22 cellular contexts compared by ENCODE assay signal in genomic region chr4:184669251-184669650, GRCh38. TPM values are rescaled to one million over a fixed set of nuclear protein-coding genes. Genes with fewer than 3 reads are reported as not detected.
DNase-seq lines count a peak whose midpoint lies in the region; ATAC-seq and TF ChIP-seq lines count a peak whose summit lies in the region.
"Had no signal": no experiment of that assay in that cellular context is flagged by ENCODE, and none has a peak within 500 bp of the region (broad histone marks: within the 10 kb centered on the region; RNA-seq: fewer than 3 reads in every experiment).

No MANE protein-coding gene starts in this region.

- H3K36me3 ChIP-seq in CD8-positive, alpha-beta memory T cell (ENCODE audit: insufficient read depth, low read length), result no peaks in the 10 kb centered on the region
- no peaks in the 10 kb centered on the region for H3K36me3 ChIP-seq in parathyroid adenoma (ENCODE audit: control insufficient read depth, insufficient read depth, low read length)
- H3K36me3 ChIP-seq: neural progenitor cell had no signal

- H3K27ac ChIP-seq in CD8-positive, alpha-beta memory T cell (ENCODE audit: low read depth, low read length), result no peak overlapping the region
- H3K27ac ChIP-seq in parathyroid adenoma, result no peak overlapping the region
- H3K27ac ChIP-seq: neural progenitor cell, thyroid gland had no signal

- no peak overlapping the region for H3K9ac ChIP-seq in parathyroid adenoma
- H3K9ac ChIP-seq: neural progenitor cell, SK-N-SH had no signal

- peaks cover 22% of the 10 kb centered on the region for H3K4me1 Mint-ChIP-seq in activated CD4-positive, alpha-beta T cell treated with anti-CD3 and anti-CD28 coated beads for 36 hours
- peaks cover 30 to 37% (median 37%) of the 10 kb centered on the region in 3 donors for H3K4me1 Mint-ChIP-seq in CD8-positive, alpha-beta memory T cell
- H3K4me1 Mint-ChIP-seq: neural progenitor cell had no signal

- no peak overlapping the region for H3K4me3 ChIP-seq in CD8-positive, alpha-beta memory T cell (ENCODE audit: low read length)
- H3K4me3 ChIP-seq in parathyroid adenoma (ENCODE audit: low read depth, low read length), result peak overlapping the region; percentile 19
- H3K4me3 ChIP-seq: neural progenitor cell, thyroid gland had no signal

- no peak for DNase-seq in activated CD4-positive, alpha-beta T cell treated with anti-CD3 and anti-CD28 coated beads for 36 hours
- DNase-seq in activated CD4-positive, alpha-beta T cell treated with anti-CD3 and anti-CD28 coated beads, Interleukin-2, amount 50 U/mL, for 1 hour, result no peak
- no peak for DNase-seq in CD8-positive, alpha-beta memory T cell
- DNase-seq in astrocyte of the hippocampus (ENCODE audit: low read depth, low spot score), result peak; percentile 76
- DNase-seq in stimulated activated CD4-positive, alpha-beta T cell treated with anti-CD3 and anti-CD28 coated beads, Interleukin-4, amount 100 ng/mL, for 4 hours, result no peak
- DNase-seq: ACHN; activated CD8-positive, alpha-beta memory T cell treated with anti-CD3 and anti-CD28 coated beads for 24 hours; activated gamma-delta T cell treated with Interleukin-2 at 50 U/mL for 16 hours; foreskin fibroblast; H7; kidney glomerular epithelial cell; mesendoderm; NCI-H1694 treated with DMSO at 0.1 percent for 48 hours; NCI-H226; SK-N-SH; stimulated activated naive CD4-positive, alpha-beta T cell; thyroid gland had no signal

- CTCF ChIA-PET in activated CD4-positive, alpha-beta T cell treated with anti-CD3 and anti-CD28 coated beads for 36 hours (lab: Charles Lee), result interaction anchor here (1.0 kb wide), 2 partner anchors 39 to 406 kb away, joined by 3 to 4 read pairs; no protein-coding TSS in a partner anchor
- CTCF ChIA-PET in CD8-positive, alpha-beta memory T cell (lab: Charles Lee), result interaction anchor here (1.0 to 2.1 kb wide), 2 partner anchors 13 to 406 kb away, joined by 3 to 5 read pairs; no protein-coding TSS in a partner anchor

- H3K79me2 ChIP-seq in parathyroid adenoma, result no peaks in the 10 kb centered on the region

- no peaks in the 10 kb centered on the region for H3K9me3 ChIP-seq in CD8-positive, alpha-beta memory T cell (ENCODE audit: low read length)
- H3K9me3 ChIP-seq in parathyroid adenoma (ENCODE audit: control insufficient read depth, low read length), result no peaks in the 10 kb centered on the region
- H3K9me3 ChIP-seq: SK-N-SH, thyroid gland had no signal

- no peak for ATAC-seq in activated CD4-positive, alpha-beta T cell treated with anti-CD3 and anti-CD28 coated beads for 36 hours
- ATAC-seq in GM21515 (IDR thresholded peaks at IDR 0.05; ENCODE audit: unreplicated experiment) (no peak), GM18519 (IDR thresholded peaks at IDR 0.05; ENCODE audit: low FRiP score, unreplicated experiment) (no peak)

- H2AFZ ChIP-seq in parathyroid adenoma, result no peak overlapping the region
- H2AFZ ChIP-seq: neural progenitor cell had no signal

- H3K27me3 Mint-ChIP-seq in activated CD4-positive, alpha-beta T cell treated with anti-CD3 and anti-CD28 coated beads for 36 hours, result no peaks in the 10 kb centered on the region
- H3K27me3 Mint-ChIP-seq in CD8-positive, alpha-beta memory T cell, result no peaks in the 10 kb centered on the region
- H3K27me3 Mint-ChIP-seq: dendritic cell treated with granulocyte-macrophage colony-stimulating factor and Interleukin-4, amounts not matched to agents 40 ng/mL and 50 ng/mL, for 4 days had no signal

- POLR2A ChIA-PET in activated CD4-positive, alpha-beta T cell treated with anti-CD3 and anti-CD28 coated beads for 36 hours (lab: Charles Lee), result no interaction called here
- POLR2A ChIA-PET in CD8-positive, alpha-beta memory T cell (lab: Charles Lee), result interaction anchor here (0.7 to 1.3 kb wide), 3 partner anchors 20 to 405 kb away, joined by 3 to 4 read pairs (median 3); partner anchors contain the start of genes CASP3 and CENPU

- no peak overlapping the region for H3K4me3 Mint-ChIP-seq in activated CD4-positive, alpha-beta T cell treated with anti-CD3 and anti-CD28 coated beads for 36 hours
- H3K4me3 Mint-ChIP-seq in CD8-positive, alpha-beta memory T cell, result peak overlapping the region in 5 of 7 donors; percentile 24 to 51 (median 42)
- H3K4me3 Mint-ChIP-seq: dendritic cell treated with granulocyte-macrophage colony-stimulating factor and Interleukin-4, amounts not matched to agents 40 ng/mL and 50 ng/mL, for 4 days; neural progenitor cell had no signal

- H3K4me2 ChIP-seq in parathyroid adenoma (ENCODE audit: low read length), result peak overlapping the region; percentile 45
- H3K4me2 ChIP-seq: neural progenitor cell, SK-N-SH had no signal

- peaks cover 17% of the 10 kb centered on the region for H3K4me1 ChIP-seq in CD8-positive, alpha-beta memory T cell (ENCODE audit: insufficient read depth, low read length)
- H3K4me1 ChIP-seq in parathyroid adenoma, result peaks cover 6% of the 10 kb centered on the region
- H3K4me1 ChIP-seq: neural progenitor cell, thyroid gland had no signal

- H3K27ac Mint-ChIP-seq in activated CD4-positive, alpha-beta T cell treated with anti-CD3 and anti-CD28 coated beads for 36 hours, result peak overlapping the region; percentile 59
- H3K27ac Mint-ChIP-seq in CD8-positive, alpha-beta memory T cell, result peak overlapping the region in 7 of 8 donors; percentile 81 to 97 (median 87)
- H3K27ac Mint-ChIP-seq: neural progenitor cell had no signal

- intact Hi-C loops in activated CD4-positive, alpha-beta T cell treated with anti-CD3 and anti-CD28 coated beads for 36 hours (cut with DNase I, micrococcal nuclease), result no loop called here

- TF ChIP-seq CTCF in parathyroid adenoma (IDR thresholded peaks at IDR 0.05), result no peak

- H3K9me3 Mint-ChIP-seq in activated CD4-positive, alpha-beta T cell treated with anti-CD3 and anti-CD28 coated beads for 36 hours (ENCODE audit: low read depth), result no peaks in the 10 kb centered on the region
- no peaks in the 10 kb centered on the region for H3K9me3 Mint-ChIP-seq in CD8-positive, alpha-beta memory T cell
- H3K9me3 Mint-ChIP-seq: dendritic cell treated with granulocyte-macrophage colony-stimulating factor and Interleukin-4, amounts not matched to agents 40 ng/mL and 50 ng/mL, for 4 days; neural progenitor cell had no signal

- peaks cover 41% of the 10 kb centered on the region for H3K36me3 Mint-ChIP-seq in activated CD4-positive, alpha-beta T cell treated with anti-CD3 and anti-CD28 coated beads for 36 hours (ENCODE audit: low read depth)
- H3K36me3 Mint-ChIP-seq in CD8-positive, alpha-beta memory T cell, result peaks cover 9 to 61% (median 24%) of the 10 kb centered on the region in 3 donors

- H3K27me3 ChIP-seq in CD8-positive, alpha-beta memory T cell (ENCODE audit: insufficient read depth, low read length, poor library complexity, severe bottlenecking), result no peaks in the 10 kb centered on the region
- H3K27me3 ChIP-seq in parathyroid adenoma (ENCODE audit: control insufficient read depth, insufficient read depth, low read length), result no peaks in the 10 kb centered on the region
- H3K27me3 ChIP-seq: neural progenitor cell, thyroid gland had no signal

RNA-seq across cellular contexts. Expression of gene PRIMPOL, which starts 19.7 kb away (rescaled TPM):
- total RNA-seq in activated CD4-positive, alpha-beta T cell treated with anti-CD3 and anti-CD28 coated beads for 36 hours, result 10 to 100 TPM; 20.4 to 24.3 TPM
- total RNA-seq in CD8-positive, alpha-beta memory T cell, result 10 to 100 TPM; 19.0 to 20.2 TPM
- 13.8 TPM for polyA plus RNA-seq in CD8-positive, alpha-beta memory T cell

RNA-seq across cellular contexts. Expression of gene CASP3, which starts 20.0 kb away (rescaled TPM):
- total RNA-seq in activated CD4-positive, alpha-beta T cell treated with anti-CD3 and anti-CD28 coated beads for 36 hours, result 10 to 100 TPM; 44.3 to 65.7 TPM
- total RNA-seq in CD8-positive, alpha-beta memory T cell, result 10 to 100 TPM; 75.1 to 77.1 TPM
- 7.1 TPM for polyA plus RNA-seq in CD8-positive, alpha-beta memory T cell
